ENCODE assay signal across 17 cellular contexts in genomic region chr5:575636-576035, GRCh38. TPM values are rescaled to one million over a fixed set of nuclear protein-coding genes. Genes with fewer than 3 reads are reported as not detected.
A peak's percentile ranks its signal among the peaks of the same experiment; 100 is the strongest.
DNase-seq lines count a peak whose midpoint lies in the region; ATAC-seq and TF ChIP-seq lines count a peak whose summit lies in the region.
"Had no signal": no experiment of that assay in that cellular context is flagged by ENCODE, and none has a peak within 500 bp of the region (broad histone marks: within the 10 kb centered on the region; RNA-seq: fewer than 3 reads in every experiment).

No MANE protein-coding gene starts in this region.

- peaks cover 32% of the 10 kb centered on the region for H3K27me3 Mint-ChIP-seq in type B pancreatic cell

- TF ChIP-seq CTCF in coronary artery (IDR thresholded peaks at IDR 0.05) (no peak), type B pancreatic cell (conservative IDR thresholded peaks at IDR 0.05) (no peak)

- no peaks in the 10 kb centered on the region for H3K36me3 Mint-ChIP-seq in type B pancreatic cell

- DNase-seq in activated CD8-positive, alpha-beta memory T cell treated with anti-CD3 and anti-CD28 coated beads for 24 hours, result peak; percentile 21
- no peak for DNase-seq in activated CD8-positive, alpha-beta memory T cell treated with anti-CD3 and anti-CD28 coated beads, Interleukin-2, amount 50 U/mL, for 4 hours
- peak; percentile 29 for DNase-seq in coronary artery (ENCODE audit: low spot score)
- DNase-seq in posterior vena cava (ENCODE audit: low spot score), result peak; percentile 50
- peak; percentile 60 for DNase-seq in type B pancreatic cell (ENCODE audit: extremely low spot score, unreplicated experiment)
- no peak for DNase-seq in anterior cingulate cortex (lab: John Stamatoyannopoulos, UW)
- DNase-seq: AML-193; Caco-2; CD4-positive, alpha-beta T cell; HCEC 1CT had no signal

- peaks cover 6% of the 10 kb centered on the region for H3K4me1 Mint-ChIP-seq in type B pancreatic cell (ENCODE audit: unreplicated experiment)

- H3K4me3 ChIP-seq in coronary artery, result no peak overlapping the region
- H3K4me3 ChIP-seq: A549, GM23338 had no signal

- H3K27ac Mint-ChIP-seq in type B pancreatic cell, result no peak overlapping the region
- H3K27ac Mint-ChIP-seq: CD4-positive, alpha-beta T cell; GM23338 had no signal

- no peak overlapping the region for H3K4me3 Mint-ChIP-seq in type B pancreatic cell
- H3K4me3 Mint-ChIP-seq: CD4-positive, alpha-beta T cell; GM23338 had no signal

- intact Hi-C loops in posterior vena cava (cut with DNase I), result no loop called here

- H3K27ac ChIP-seq in coronary artery, result no peak overlapping the region
- H3K27ac ChIP-seq: 22Rv1, A549, C4-2B, HL-60 had no signal

- peaks cover 10% of the 10 kb centered on the region for H3K9me3 Mint-ChIP-seq in type B pancreatic cell

- no peak for ATAC-seq in GM18909 (IDR thresholded peaks at IDR 0.05; ENCODE audit: poor library complexity, unreplicated experiment)
- ATAC-seq in SK-N-SH treated with all-trans-retinoic acid at 6 μM for 48 hours, result no peak
- ATAC-seq: A549, GM23338 had no signal

TF ChIP-seq in SK-N-SH treated with all-trans-retinoic acid at 6 μM for 48 hours, 23 proteins besides CTCF, POLR2A, EP300 and RAD21:
- no peak for TF ChIP-seq TOX (CRISPR knock-in tag; IDR thresholded peaks at IDR 0.05; ENCODE audit: borderline replicate concordance)
- TF ChIP-seq ZNF70 (CRISPR knock-in tag; IDR thresholded peaks at IDR 0.05), result no peak
- no peak for TF ChIP-seq BACH2 (CRISPR knock-in tag; IDR thresholded peaks at IDR 0.05; ENCODE audit: borderline replicate concordance)
- TF ChIP-seq RARB (CRISPR knock-in tag; IDR thresholded peaks at IDR 0.05), result no peak
- TF ChIP-seq, protein P1, sequence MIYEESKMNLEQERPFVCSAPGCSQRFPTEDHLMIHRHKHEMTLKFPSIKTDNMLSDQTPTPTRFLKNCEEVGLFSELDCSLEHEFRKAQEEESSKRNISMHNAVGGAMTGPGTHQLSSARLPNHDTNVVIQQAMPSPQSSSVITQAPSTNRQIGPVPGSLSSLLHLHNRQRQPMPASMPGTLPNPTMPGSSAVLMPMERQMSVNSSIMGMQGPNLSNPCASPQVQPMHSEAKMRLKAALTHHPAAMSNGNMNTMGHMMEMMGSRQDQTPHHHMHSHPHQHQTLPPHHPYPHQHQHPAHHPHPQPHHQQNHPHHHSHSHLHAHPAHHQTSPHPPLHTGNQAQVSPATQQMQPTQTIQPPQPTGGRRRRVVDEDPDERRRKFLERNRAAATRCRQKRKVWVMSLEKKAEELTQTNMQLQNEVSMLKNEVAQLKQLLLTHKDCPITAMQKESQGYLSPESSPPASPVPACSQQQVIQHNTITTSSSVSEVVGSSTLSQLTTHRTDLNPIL (CRISPR knock-in tag; IDR thresholded peaks at IDR 0.05; ENCODE audit: low read depth), result no peak
- no peak for TF ChIP-seq TSHZ2 (CRISPR knock-in tag; IDR thresholded peaks at IDR 0.05)
- TF ChIP-seq ARNTL (CRISPR knock-in tag; IDR thresholded peaks at IDR 0.05; ENCODE audit: borderline replicate concordance, low read depth), result no peak
- TF ChIP-seq, protein P2, sequence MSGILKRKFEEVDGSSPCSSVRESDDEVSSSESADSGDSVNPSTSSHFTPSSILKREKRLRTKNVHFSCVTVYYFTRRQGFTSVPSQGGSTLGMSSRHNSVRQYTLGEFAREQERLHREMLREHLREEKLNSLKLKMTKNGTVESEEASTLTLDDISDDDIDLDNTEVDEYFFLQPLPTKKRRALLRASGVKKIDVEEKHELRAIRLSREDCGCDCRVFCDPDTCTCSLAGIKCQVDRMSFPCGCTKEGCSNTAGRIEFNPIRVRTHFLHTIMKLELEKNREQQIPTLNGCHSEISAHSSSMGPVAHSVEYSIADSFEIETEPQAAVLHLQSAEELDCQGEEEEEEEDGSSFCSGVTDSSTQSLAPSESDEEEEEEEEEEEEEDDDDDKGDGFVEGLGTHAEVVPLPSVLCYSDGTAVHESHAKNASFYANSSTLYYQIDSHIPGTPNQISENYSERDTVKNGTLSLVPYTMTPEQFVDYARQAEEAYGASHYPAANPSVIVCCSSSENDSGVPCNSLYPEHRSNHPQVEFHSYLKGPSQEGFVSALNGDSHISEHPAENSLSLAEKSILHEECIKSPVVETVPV (CRISPR knock-in tag; IDR thresholded peaks at IDR 0.05), result no peak
- TF ChIP-seq PATZ1 (CRISPR knock-in tag; IDR thresholded peaks at IDR 0.05; ENCODE audit: borderline replicate concordance), result no peak
- no peak for TF ChIP-seq SNAI2 (CRISPR knock-in tag; IDR thresholded peaks at IDR 0.05)
- TF ChIP-seq ZNF565 (CRISPR knock-in tag; conservative IDR thresholded peaks at IDR 0.05; ENCODE audit: low read depth), result no peak
- TF ChIP-seq ISL1 (CRISPR knock-in tag; IDR thresholded peaks at IDR 0.05), result no peak
- TF ChIP-seq PPARA (CRISPR knock-in tag; IDR thresholded peaks at IDR 0.05; ENCODE audit: borderline replicate concordance), result no peak
- TF ChIP-seq ESRRG (CRISPR knock-in tag; IDR thresholded peaks at IDR 0.05), result no peak
- TF ChIP-seq ZC3H10 (CRISPR knock-in tag; IDR thresholded peaks at IDR 0.05), result no peak

RNA-seq across cellular contexts. Expression of gene CEP72, which starts 36.5 kb away (rescaled TPM):
- total RNA-seq in posterior vena cava (1 to 10 TPM; 1.9 to 2.4 TPM), type B pancreatic cell (ENCODE audit: low replicate concordance) (14.2 and 27.8 TPM in 2 replicates)

RNA-seq across cellular contexts. Expression of gene SLC9A3, which starts 51.4 kb away (rescaled TPM):
- total RNA-seq in posterior vena cava, result under 1 TPM; 0.69 to 0.71 TPM
- 6.4 and 8.0 TPM in 2 replicates for total RNA-seq in type B pancreatic cell (ENCODE audit: low replicate concordance)

Comparison
In these comparisons a context has a peak if more than half of its experiments do, and no peak if none do; other contexts are left out.
1. DNase-seq: peak in activated CD8-positive, alpha-beta memory T cell treated with anti-CD3 and anti-CD28 coated beads for 24 hours (single experiment), coronary artery (single experiment), posterior vena cava (single experiment) and type B pancreatic cell (single experiment); none in activated CD8-positive, alpha-beta memory T cell treated with anti-CD3 and anti-CD28 coated beads, Interleukin-2, amount 50 U/mL, for 4 hours (single experiment) and anterior cingulate cortex (0 of 58).